In the genomic region with DNA sequence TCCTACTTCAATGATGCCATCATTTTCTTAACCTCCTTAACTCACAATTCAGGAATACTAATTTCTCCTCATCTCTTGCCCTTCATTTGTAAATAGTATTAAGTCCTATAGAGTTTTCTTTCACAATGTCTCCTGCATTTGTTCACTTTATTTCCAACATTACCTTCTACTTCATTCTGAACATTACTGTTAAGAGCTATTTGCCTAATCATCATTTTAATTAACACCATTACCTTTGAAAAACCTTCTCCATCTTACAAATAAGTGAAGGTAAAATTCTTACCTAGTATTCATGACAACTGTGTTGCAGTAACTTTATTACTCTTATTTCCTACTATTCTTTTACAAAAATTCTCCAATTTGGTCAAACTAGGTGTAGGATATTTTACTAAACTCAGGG, we compare ENCODE assay signal across 21 cellular contexts.
DNase-seq lines count a peak whose midpoint lies in the region; ATAC-seq, FAIRE-seq and TF ChIP-seq lines count a peak whose summit lies in the region.
"Had no signal": no experiment of that assay in that cellular context is flagged by ENCODE, and none has a peak within 500 bp of the region (broad histone marks: within the 10 kb centered on the region; RNA-seq: fewer than 3 reads in every experiment).

No MANE protein-coding gene starts in this region.

- H3K27ac ChIP-seq in A549 = no peak overlapping the region
- no peak overlapping the region for H3K27ac ChIP-seq in K562 (ENCODE audit: extremely low read depth, low read depth, low read length)
- H3K27ac ChIP-seq: 22Rv1, BLaER1 had no signal

- TF ChIP-seq RAD21 in A549 (conservative IDR thresholded peaks at IDR 0.05 in 1 of 2, IDR thresholded peaks at IDR 0.05 in 1 of 2) (no peak), K562 (CRISPR knock-in tag; conservative IDR thresholded peaks at IDR 0.05 in 1 of 2, IDR thresholded peaks at IDR 0.05 in 1 of 2) (no peak)

- no peaks in the 10 kb centered on the region for H3K9me1 ChIP-seq in K562 (ENCODE audit: control insufficient read depth, insufficient read depth, low read length)

- DNase-seq in activated T-cell treated with anti-CD3 and anti-CD28 coated beads, Interleukin-2, amount 50 U/mL, for 72 hours = no peak
- DNase-seq in activated T-cell treated with anti-CD3 and anti-CD28 coated beads for 4 hours (no peak), A549 (ENCODE audit: low read depth in 1 of 2, low spot score in 1 of 2) (no peak), GM18507 (ENCODE audit: extremely low spot score, insufficient read length, low read depth) (no peak), K562 (ENCODE audit: extremely low read depth in 1 of 4, low spot score in 3 of 4) (no peak), NOMO-1 treated with dmso at 0.1 percent for 144 hours (lab: John Stamatoyannopoulos, UW; ENCODE audit: unreplicated experiment) (no peak), SW 1271 (lab: John Stamatoyannopoulos, UW) (no peak)
- DNase-seq: ACHN; BE2C; C1 segment of cervical spinal cord; CD4-positive, alpha-beta memory T cell; CD4-positive, CD25-positive, alpha-beta regulatory T cell; CD8-positive, alpha-beta memory T cell; COR-L47; DMS79 treated with DMSO at 0.1 percent for 48 hours; GF-D8 had no signal

- TF ChIP-seq POLR2A in A549 (IDR thresholded peaks at IDR 0.05; ENCODE audit: low read length) = no peak
- no peak for TF ChIP-seq POLR2A in K562 (conservative IDR thresholded peaks at IDR 0.05)

- CTCF ChIA-PET in A549 (lab: Yijun Ruan, JAX) = no interaction called here
- CTCF ChIA-PET in K562 (lab: Yijun Ruan, JAX; ENCODE audit: low intra/inter-chr PET ratio) = no interaction called here

- H3K9me3 Mint-ChIP-seq in activated T-cell treated with anti-CD3 and anti-CD28 coated beads, Interleukin-2, amount 50 U/mL, for 72 hours = no peaks in the 10 kb centered on the region

- H3K27me3 ChIP-seq in K562 (ENCODE audit: control insufficient read depth in 2 of 2, insufficient read depth in 2 of 2, low read length in 2 of 2) = no peaks in the 10 kb centered on the region
- H3K27me3 ChIP-seq: BE2C, BLaER1 had no signal

- H3K4me1 ChIP-seq in A549 (peaks cover 9% of the 10 kb centered on the region), K562 (replicated peaks in 1 of 2; ENCODE audit: control insufficient read depth in 2 of 2, insufficient read depth in 2 of 2, low read length in 2 of 2) (no peaks in the 10 kb centered on the region)
- H3K4me1 ChIP-seq: BE2C, BLaER1 had no signal

- peaks cover 19% of the 10 kb centered on the region for H3K27me3 Mint-ChIP-seq in activated T-cell treated with anti-CD3 and anti-CD28 coated beads, Interleukin-2, amount 50 U/mL, for 72 hours (ENCODE audit: low read depth)

- no peak overlapping the region for H3K4me3 ChIP-seq in A549
- H3K4me3 ChIP-seq in K562 = no peak overlapping the region
- H3K4me3 ChIP-seq: BLaER1 had no signal

- no peak for FAIRE-seq in A549 (lab: Jason Lieb, UNC)
- FAIRE-seq in GM18507 (lab: Jason Lieb, UNC) = peak; percentile 15
- FAIRE-seq in K562 (lab: Jason Lieb, UNC) = no peak
- FAIRE-seq: G401.6, GM12891 had no signal

- POLR2A ChIA-PET in A549 (lab: Yijun Ruan, JAX) = no interaction called here
- POLR2A ChIA-PET in K562 (lab: Yijun Ruan, JAX) = interaction anchor here (0.5 kb wide), 1 partner anchor 48 kb away, joined by 3 read pairs; no protein-coding TSS in a partner anchor

- no peaks in the 10 kb centered on the region for H3K79me2 ChIP-seq in K562 (ENCODE audit: control insufficient read depth, insufficient read depth, low read length)

- TF ChIP-seq CTCF in A549 (IDR thresholded peaks at IDR 0.05) = no peak
- no peak for TF ChIP-seq CTCF in K562 (IDR thresholded peaks at IDR 0.05 in 2 of 3, conservative IDR thresholded peaks at IDR 0.05 in 1 of 3; ENCODE audit: insufficient read depth in 2 of 3, low read depth in 1 of 3, low read length in 3 of 3)

- peaks cover 0 to under 1% of the 10 kb centered on the region in 2 donors for H3K36me3 Mint-ChIP-seq in activated T-cell treated with anti-CD3 and anti-CD28 coated beads, Interleukin-2, amount 50 U/mL, for 72 hours (ENCODE audit: insufficient read depth in 2 of 2)
- H3K36me3 Mint-ChIP-seq: CD14-positive monocyte; CD4-positive, CD25-positive, alpha-beta regulatory T cell had no signal

- no peak overlapping the region for H2AFZ ChIP-seq in K562 (ENCODE audit: low read depth, low read length)

- BruUV-seq in K562 (replicated peaks; lab: Mats Ljungman, UMichigan) = no TSS peak

- no peak overlapping the region for H3K4me3 Mint-ChIP-seq in activated T-cell treated with anti-CD3 and anti-CD28 coated beads, Interleukin-2, amount 50 U/mL, for 72 hours
- H3K4me3 Mint-ChIP-seq: CD14-positive monocyte; CD4-positive, alpha-beta memory T cell; CD4-positive, CD25-positive, alpha-beta regulatory T cell; CD8-positive, alpha-beta memory T cell had no signal

- H3K36me3 ChIP-seq in K562 (ENCODE audit: control insufficient read depth, insufficient read depth, low read length) = peaks cover 49% of the 10 kb centered on the region; the same call in 2 of the 3 replicates
- H3K36me3 ChIP-seq: BE2C, BLaER1 had no signal

- no peak overlapping the region for H3K9ac ChIP-seq in K562 (ENCODE audit: insufficient read depth in 1 of 2, low read depth in 2 of 2, low read length in 2 of 2)
- H3K9ac ChIP-seq: BLaER1 had no signal

- H3K4me2 ChIP-seq in A549 = no peak overlapping the region
- no peak overlapping the region for H3K4me2 ChIP-seq in K562 (ENCODE audit: insufficient read depth, low read length)
- H3K4me2 ChIP-seq: BLaER1 had no signal

- no peak for ATAC-seq in activated T-cell treated with anti-CD3 and anti-CD28 coated beads, Interleukin-2, amount 50 U/mL, for 72 hours (replicated peaks in 1 of 2)
- no peak for ATAC-seq in A549
- ATAC-seq in K562 = no peak

- intact Hi-C loops in K562 (cut with micrococcal nuclease) = no loop called here

- H3K27ac Mint-ChIP-seq in activated T-cell treated with anti-CD3 and anti-CD28 coated beads, Interleukin-2, amount 50 U/mL, for 72 hours = peak overlapping the region; percentile 58
- H3K27ac Mint-ChIP-seq: CD14-positive monocyte; CD4-positive, alpha-beta memory T cell; CD4-positive, CD25-positive, alpha-beta regulatory T cell; CD8-positive, alpha-beta memory T cell had no signal

- TF ChIP-seq EP300 in A549 (IDR thresholded peaks at IDR 0.05) (no peak), K562 (IDR thresholded peaks at IDR 0.05; ENCODE audit: low read length) (no peak)

- H3K9me3 ChIP-seq in A549 (no peaks in the 10 kb centered on the region), K562 (replicated peaks; ENCODE audit: control insufficient read depth, insufficient read depth, low read depth, low read length) (no peaks in the 10 kb centered on the region)
- H3K9me3 ChIP-seq: BE2C had no signal

- H4K20me1 ChIP-seq in K562 (replicated peaks; ENCODE audit: control insufficient read depth, insufficient read depth, low read length) = no peaks in the 10 kb centered on the region
- H4K20me1 ChIP-seq: BLaER1 had no signal

- peaks cover 4% of the 10 kb centered on the region for H3K4me1 Mint-ChIP-seq in activated T-cell treated with anti-CD3 and anti-CD28 coated beads, Interleukin-2, amount 50 U/mL, for 72 hours (ENCODE audit: low read depth)
- H3K4me1 Mint-ChIP-seq: CD14-positive monocyte had no signal

- in situ Hi-C loops in K562 (cut with MboI) = no loop called here

TF ChIP-seq in A549, 52 proteins besides CTCF, POLR2A, EP300 and RAD21:
- TF ChIP-seq GATA3 (IDR thresholded peaks at IDR 0.05; ENCODE audit: borderline replicate concordance) (no peak), MAFK (IDR thresholded peaks at IDR 0.05; ENCODE audit: partially characterized antibody) (peak; percentile 74)
- TF ChIP-seq, protein P1, sequence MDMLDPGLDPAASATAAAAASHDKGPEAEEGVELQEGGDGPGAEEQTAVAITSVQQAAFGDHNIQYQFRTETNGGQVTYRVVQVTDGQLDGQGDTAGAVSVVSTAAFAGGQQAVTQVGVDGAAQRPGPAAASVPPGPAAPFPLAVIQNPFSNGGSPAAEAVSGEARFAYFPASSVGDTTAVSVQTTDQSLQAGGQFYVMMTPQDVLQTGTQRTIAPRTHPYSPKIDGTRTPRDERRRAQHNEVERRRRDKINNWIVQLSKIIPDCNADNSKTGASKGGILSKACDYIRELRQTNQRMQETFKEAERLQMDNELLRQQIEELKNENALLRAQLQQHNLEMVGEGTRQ (IDR thresholded peaks at IDR 0.05) = no peak
- TF ChIP-seq, protein P2, sequence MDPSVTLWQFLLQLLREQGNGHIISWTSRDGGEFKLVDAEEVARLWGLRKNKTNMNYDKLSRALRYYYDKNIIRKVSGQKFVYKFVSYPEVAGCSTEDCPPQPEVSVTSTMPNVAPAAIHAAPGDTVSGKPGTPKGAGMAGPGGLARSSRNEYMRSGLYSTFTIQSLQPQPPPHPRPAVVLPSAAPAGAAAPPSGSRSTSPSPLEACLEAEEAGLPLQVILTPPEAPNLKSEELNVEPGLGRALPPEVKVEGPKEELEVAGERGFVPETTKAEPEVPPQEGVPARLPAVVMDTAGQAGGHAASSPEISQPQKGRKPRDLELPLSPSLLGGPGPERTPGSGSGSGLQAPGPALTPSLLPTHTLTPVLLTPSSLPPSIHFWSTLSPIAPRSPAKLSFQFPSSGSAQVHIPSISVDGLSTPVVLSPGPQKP (IDR thresholded peaks at IDR 0.05; ENCODE audit: low read depth, low read length) = no peak
TF ChIP-seq in A549: peak in this region for 1.

TF ChIP-seq in K562, 482 proteins besides CTCF, POLR2A, EP300 and RAD21 (continues in another document):
- TF ChIP-seq ZNF316 (IDR thresholded peaks at IDR 0.05) (peak; percentile 93), NCOR1 (IDR thresholded peaks at IDR 0.05) (no peak), GTF2F1 (IDR thresholded peaks at IDR 0.05; ENCODE audit: low read depth, low read length) (no peak), HNRNPH1 (optimal IDR thresholded peaks at IDR 0.05; ENCODE audit: low read depth, low read length) (no peak), SAFB2 (IDR thresholded peaks at IDR 0.05; ENCODE audit: borderline replicate concordance, low read depth, low read length, severe bottlenecking) (no peak), C11orf30 (IDR thresholded peaks at IDR 0.05; ENCODE audit: low read depth) (peak; percentile 81), HSF4 (CRISPR knock-in tag; IDR thresholded peaks at IDR 0.05; ENCODE audit: borderline replicate concordance) (no peak), MAFG (tag; conservative IDR thresholded peaks at IDR 0.05) (peak; percentile 58), SMAD4 (CRISPR knock-in tag; conservative IDR thresholded peaks at IDR 0.05) (no peak), SP2 (IDR thresholded peaks at IDR 0.05; ENCODE audit: extremely low read depth, low read depth, low read length, poor library complexity, severe bottlenecking) (no peak), ZNF347 (CRISPR knock-in tag; IDR thresholded peaks at IDR 0.05; ENCODE audit: low read depth) (no peak), ZNF239 (CRISPR knock-in tag; IDR thresholded peaks at IDR 0.05) (no peak), FOS (IDR thresholded peaks at IDR 0.05; ENCODE audit: extremely low read depth, insufficient read length) (no peak), KLF13 (tag; IDR thresholded peaks at IDR 0.05; ENCODE audit: borderline replicate concordance, low read depth) (no peak), ZBTB1 (CRISPR knock-in tag; IDR thresholded peaks at IDR 0.05; ENCODE audit: borderline replicate concordance, low read depth) (no peak), ETS2 (tag; IDR thresholded peaks at IDR 0.05; ENCODE audit: borderline replicate concordance, poor library complexity, severe bottlenecking) (no peak)
